ENCODE assay signal across 16 cellular contexts in the genomic region with DNA sequence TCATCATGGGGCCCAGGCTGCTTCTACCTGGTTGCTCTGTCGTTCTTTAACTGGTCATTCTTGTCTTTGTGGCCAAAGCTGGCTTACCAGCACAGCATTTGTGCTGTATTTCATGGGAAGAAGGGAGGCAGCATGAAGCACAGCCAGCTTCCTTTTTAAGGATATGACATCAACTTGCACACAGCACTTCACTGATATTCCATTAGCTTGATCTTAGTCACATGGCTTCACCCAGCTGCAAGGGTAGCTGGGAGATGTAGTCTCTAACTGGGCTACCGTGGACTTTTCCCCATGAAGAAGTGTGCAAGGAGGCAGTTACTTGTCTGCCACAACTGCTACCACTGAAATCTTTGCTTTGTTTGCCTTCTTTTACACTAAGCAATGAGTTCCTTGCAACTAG.
DNase-seq lines count a peak whose midpoint lies in the region; ATAC-seq, FAIRE-seq and TF ChIP-seq lines count a peak whose summit lies in the region.
"Had no signal": no experiment of that assay in that cellular context is flagged by ENCODE, and none has a peak within 500 bp of the region (broad histone marks: within the 10 kb centered on the region; RNA-seq: fewer than 3 reads in every experiment).

No MANE protein-coding gene starts in this region.

- no peak overlapping the region for H3K27ac ChIP-seq in GM23248
- no peak overlapping the region for H3K27ac ChIP-seq in astrocyte (ENCODE audit: low read depth, low read length)
- no peak overlapping the region for H3K27ac ChIP-seq in mesendoderm (ENCODE audit: low read depth, low read length)
- H3K27ac ChIP-seq: gastrocnemius medialis, stomach had no signal

- H4K20me1 ChIP-seq in GM23248 (ENCODE audit: insufficient read depth) (no peaks in the 10 kb centered on the region), astrocyte (ENCODE audit: insufficient read depth, low read length) (no peaks in the 10 kb centered on the region)

- no peaks in the 10 kb centered on the region for H3K36me3 Mint-ChIP-seq in astrocyte (ENCODE audit: low read depth, unreplicated experiment)

- no peak for TF ChIP-seq CTCF in astrocyte (IDR thresholded peaks at IDR 0.05; ENCODE audit: insufficient read depth, low read depth, low read length)

- no peak overlapping the region for H2AK5ac ChIP-seq in mesendoderm (ENCODE audit: low read length)

- no peak overlapping the region for H4K5ac ChIP-seq in mesendoderm (ENCODE audit: low read length)

- H3K27me3 Mint-ChIP-seq in astrocyte (ENCODE audit: low read depth, unreplicated experiment), result no peaks in the 10 kb centered on the region
- H3K27me3 Mint-ChIP-seq: activated CD4-positive, alpha-beta T cell treated with anti-CD3 and anti-CD28 coated beads, Interleukin-2, amount 10 ng/mL, durations not matched to agents 7 days and 5 days had no signal

- no peak overlapping the region for H3K23ac ChIP-seq in mesendoderm (ENCODE audit: low read length)

- ATAC-seq in GM19395 (IDR thresholded peaks at IDR 0.05; ENCODE audit: unreplicated experiment) (no peak), GM19023 (IDR thresholded peaks at IDR 0.05; ENCODE audit: unreplicated experiment) (no peak), HG03571 (IDR thresholded peaks at IDR 0.05; ENCODE audit: unreplicated experiment) (no peak)

- H3K4me2 ChIP-seq in GM23248 (ENCODE audit: unreplicated experiment) (no peak overlapping the region), astrocyte (ENCODE audit: low read length) (no peak overlapping the region), mesendoderm (ENCODE audit: low read length) (no peak overlapping the region)

- FAIRE-seq in astrocyte (lab: Jason Lieb, UNC), result no peak

- H2BK15ac ChIP-seq in mesendoderm (replicated peaks; ENCODE audit: low read depth), result no peak overlapping the region

- H2BK120ac ChIP-seq in mesendoderm (ENCODE audit: low read depth, low read length), result no peak overlapping the region

- no peak overlapping the region for H3K18ac ChIP-seq in mesendoderm (ENCODE audit: low read length)

- H3K9me3 Mint-ChIP-seq in astrocyte (ENCODE audit: unreplicated experiment), result peaks cover 2% of the 10 kb centered on the region
- H3K9me3 Mint-ChIP-seq: activated CD4-positive, alpha-beta T cell treated with anti-CD3 and anti-CD28 coated beads, Interleukin-2, amount 10 ng/mL, durations not matched to agents 7 days and 5 days had no signal

- H3K9ac ChIP-seq in GM23248 (no peak overlapping the region), astrocyte (ENCODE audit: low read length) (no peak overlapping the region), mesendoderm (ENCODE audit: low read length) (no peak overlapping the region)

- no peaks in the 10 kb centered on the region for H3K36me3 ChIP-seq in GM23248 (ENCODE audit: low read depth)
- no peaks in the 10 kb centered on the region for H3K36me3 ChIP-seq in astrocyte (ENCODE audit: insufficient read depth, low read length)
- H3K36me3 ChIP-seq in mesendoderm (ENCODE audit: control insufficient read depth, insufficient read depth, low read length), result no peaks in the 10 kb centered on the region
- H3K36me3 ChIP-seq: gastrocnemius medialis, stomach had no signal

- H3K9me2 ChIP-seq in GM23248 (ENCODE audit: insufficient read depth), result no peaks in the 10 kb centered on the region

- peak; percentile 33 for DNase-seq in GM23248
- peak; percentile 70 to 71 for DNase-seq in Kasumi-1 (lab: John Stamatoyannopoulos, UW)
- peak; percentile 21 for DNase-seq in astrocyte (ENCODE audit: low read depth)
- peak; percentile 16 for DNase-seq in mesendoderm
- no peak for DNase-seq in germinal center (ENCODE audit: low spot score)
- DNase-seq: activated CD4-positive, alpha-beta T cell treated with anti-CD3 and anti-CD28 coated beads, Interleukin-2, amount 10 ng/mL, durations not matched to agents 7 days and 5 days; activated effector memory CD4-positive, alpha-beta T cell treated with anti-CD3 and anti-CD28 coated beads, Interleukin-2, amount 50 U/mL, for 16 hours; gastrocnemius medialis; NCI-H2171 treated with DMSO at 0.1 percent for 48 hours; posterior cingulate gyrus; SHP77 treated with DMSO at 0.1 percent for 48 hours; stimulated activated CD4-positive, alpha-beta T cell treated with anti-CD3 and anti-CD28 coated beads, Interleukin-4, amount 100 ng/mL, for 4 hours; stomach had no signal

- H2AFZ ChIP-seq in GM23248 (no peak overlapping the region), astrocyte (ENCODE audit: low read depth, low read length) (peak overlapping the region; percentile 31)

- no peaks in the 10 kb centered on the region for H3K27me3 ChIP-seq in GM23248 (replicated peaks; ENCODE audit: insufficient read depth)
- H3K27me3 ChIP-seq in astrocyte (ENCODE audit: insufficient read depth, low read length), result peaks cover 2% of the 10 kb centered on the region
- H3K27me3 ChIP-seq in mesendoderm (ENCODE audit: insufficient read depth, low read length, poor library complexity), result no peaks in the 10 kb centered on the region
- H3K27me3 ChIP-seq: gastrocnemius medialis, stomach had no signal

- peak overlapping the region; percentile 62 for H3K27ac Mint-ChIP-seq in astrocyte (ENCODE audit: unreplicated experiment)
- H3K27ac Mint-ChIP-seq: activated CD4-positive, alpha-beta T cell treated with anti-CD3 and anti-CD28 coated beads, Interleukin-2, amount 10 ng/mL, durations not matched to agents 7 days and 5 days had no signal

- H3K79me2 ChIP-seq in GM23248 (ENCODE audit: insufficient read depth) (no peaks in the 10 kb centered on the region), astrocyte (ENCODE audit: insufficient read depth, low read length) (no peaks in the 10 kb centered on the region), mesendoderm (ENCODE audit: control insufficient read depth, insufficient read depth, low read length) (no peaks in the 10 kb centered on the region)

- H3K56ac ChIP-seq in mesendoderm (ENCODE audit: low read length), result no peak overlapping the region

- in situ Hi-C loops in GM23248 (cut with MboI), result no loop called here

- H3K4me1 ChIP-seq in GM23248 (ENCODE audit: insufficient read depth) (peaks cover 6% of the 10 kb centered on the region), astrocyte (ENCODE audit: insufficient read depth, low read length) (peaks cover 4% of the 10 kb centered on the region), mesendoderm (ENCODE audit: control insufficient read depth, low read depth, low read length) (no peaks in the 10 kb centered on the region)
- H3K4me1 ChIP-seq: gastrocnemius medialis, stomach had no signal

- no peak overlapping the region for H3K4ac ChIP-seq in mesendoderm (ENCODE audit: low read depth, low read length)

- peak overlapping the region; percentile 40 for H3K4me3 Mint-ChIP-seq in astrocyte (ENCODE audit: unreplicated experiment)
- H3K4me3 Mint-ChIP-seq: activated CD4-positive, alpha-beta T cell treated with anti-CD3 and anti-CD28 coated beads, Interleukin-2, amount 10 ng/mL, durations not matched to agents 7 days and 5 days had no signal

- H4K8ac ChIP-seq in mesendoderm (ENCODE audit: low read depth, low read length), result no peak overlapping the region

- 83 to 92% methylated on average over 2 of the region's 2 CpGs for WGBS in GM23248 (ENCODE audit: low coverage in 1 of 2, low lambda C conversion rate in 2 of 2, missing lambda C conversion rate in 2 of 2), 2 experiments
- WGBS in mesendoderm (ENCODE audit: extremely low coverage, insufficient coverage, low lambda C conversion rate), result no CpG with 5 or more reads among the region's 2 CpGs

- H3K9me3 ChIP-seq in GM23248 (ENCODE audit: low read depth) (no peaks in the 10 kb centered on the region), astrocyte (ENCODE audit: insufficient read depth, low read depth, low read length) (no peaks in the 10 kb centered on the region)
- H3K9me3 ChIP-seq: gastrocnemius medialis, stomach had no signal

- H3K4me1 Mint-ChIP-seq in astrocyte (ENCODE audit: low read depth, unreplicated experiment), result peaks cover 13% of the 10 kb centered on the region
- H3K4me1 Mint-ChIP-seq: activated CD4-positive, alpha-beta T cell treated with anti-CD3 and anti-CD28 coated beads, Interleukin-2, amount 10 ng/mL, durations not matched to agents 7 days and 5 days had no signal

- no peak overlapping the region for H2BK5ac ChIP-seq in mesendoderm (ENCODE audit: low read length)

- no peaks in the 10 kb centered on the region for H3K79me1 ChIP-seq in mesendoderm (ENCODE audit: low read length)

- H3K4me3 ChIP-seq in GM23248 (no peak overlapping the region), astrocyte (ENCODE audit: insufficient read depth, low read depth, low read length) (no peak overlapping the region), mesendoderm (ENCODE audit: low read length) (no peak overlapping the region)
- H3K4me3 ChIP-seq: gastrocnemius medialis, stomach had no signal

- 0 out of 2 replicates have a peak, but pooled peaks cover 6% of the 10 kb centered on the region for H3F3A ChIP-seq in GM23248 (ENCODE audit: insufficient read depth)
